Comparison of ENCODE assay signal across 25 cellular contexts in genomic region chr1:68805097-68805641, GRCh38.
"Had no signal": no experiment of that assay in that cellular context is flagged by ENCODE, and none has a peak within 500 bp of the region (broad histone marks: within the 10 kb centered on the region; RNA-seq: fewer than 3 reads in every experiment).

No MANE protein-coding gene starts in this region.

- H3K27me3 Mint-ChIP-seq: dendritic cell treated with granulocyte-macrophage colony-stimulating factor and Interleukin-4, amounts not matched to agents 40 ng/mL and 50 ng/mL, for 4 days; effector memory CD8-positive, alpha-beta T cell had no signal

- H3K27ac ChIP-seq: colonic mucosa, coronary artery, dorsolateral prefrontal cortex, epithelial cell of prostate, esophagus muscularis mucosa, esophagus squamous epithelium, foreskin keratinocyte, gastrocnemius medialis, gastroesophageal sphincter, heart left ventricle, heart right ventricle had no signal

- H3K4me3 Mint-ChIP-seq: dendritic cell treated with granulocyte-macrophage colony-stimulating factor and Interleukin-4, amounts not matched to agents 40 ng/mL and 50 ng/mL, for 4 days; effector memory CD8-positive, alpha-beta T cell; endodermal cell had no signal

- H3K27me3 ChIP-seq: colonic mucosa, dorsolateral prefrontal cortex, esophagus muscularis mucosa, esophagus squamous epithelium, foreskin keratinocyte, gastrocnemius medialis, gastroesophageal sphincter, heart left ventricle, heart right ventricle had no signal

- H3K9me3 ChIP-seq: colonic mucosa, esophagus muscularis mucosa, esophagus squamous epithelium, gastrocnemius medialis, gastroesophageal sphincter, heart left ventricle, heart right ventricle had no signal

- H3K9me3 Mint-ChIP-seq: endodermal cell had no signal

- ATAC-seq: effector memory CD8-positive, alpha-beta T cell; esophagus mucosa; foreskin keratinocyte; gastrocnemius medialis; gastroesophageal sphincter; heart left ventricle; heart right ventricle had no signal

- H3K27ac Mint-ChIP-seq: dendritic cell treated with granulocyte-macrophage colony-stimulating factor and Interleukin-4, amounts not matched to agents 40 ng/mL and 50 ng/mL, for 4 days; effector memory CD8-positive, alpha-beta T cell; endodermal cell had no signal

- H3K36me3 ChIP-seq: colonic mucosa, esophagus muscularis mucosa, esophagus squamous epithelium, gastrocnemius medialis, gastroesophageal sphincter, heart left ventricle, heart right ventricle had no signal

- DNase-seq: colonic mucosa; cortex of kidney; dermis blood vessel endothelial cell; dorsolateral prefrontal cortex; effector CD4-positive, alpha-beta T cell; effector CD8-positive, alpha-beta T cell; effector memory CD4-positive, alpha-beta T cell; effector memory CD8-positive, alpha-beta T cell; endodermal cell; erythroblast; esophagus squamous epithelium; foreskin fibroblast; foreskin keratinocyte; foreskin melanocyte; gastrocnemius medialis; glutamatergic neuron; head of caudate nucleus; heart left ventricle; heart right ventricle had no signal

- H3K4me3 ChIP-seq: colonic mucosa, coronary artery, dorsolateral prefrontal cortex, esophagus muscularis mucosa, esophagus squamous epithelium, gastrocnemius medialis, gastroesophageal sphincter, heart left ventricle, heart right ventricle had no signal
